In genomic region chr9:977361-978116, GRCh38 we compare ENCODE assay signal across 20 cellular contexts. TPM values are rescaled to one million over a fixed set of nuclear protein-coding genes. Genes with fewer than 3 reads are reported as not detected.
DNase-seq lines count a peak whose midpoint lies in the region; ATAC-seq and TF ChIP-seq lines count a peak whose summit lies in the region.
"Had no signal": no experiment of that assay in that cellular context is flagged by ENCODE, and none has a peak within 500 bp of the region (broad histone marks: within the 10 kb centered on the region; RNA-seq: fewer than 3 reads in every experiment).

No MANE protein-coding gene starts in this region.

- intact Hi-C loops in dendritic cell treated with granulocyte-macrophage colony-stimulating factor and Interleukin-4, amounts not matched to agents 40 ng/mL and 50 ng/mL, for 4 days (cut with micrococcal nuclease), result no loop called here
- intact Hi-C loops in testis (cut with DNase I; ENCODE audit: low total_unique reads), result no loop called here
- intact Hi-C loops in naive thymus-derived CD4-positive, alpha-beta T cell (cut with micrococcal nuclease), result no loop called here

- no peaks in the 10 kb centered on the region for H3K9me3 ChIP-seq in testis
- H3K9me3 ChIP-seq in naive thymus-derived CD4-positive, alpha-beta T cell (ENCODE audit: control insufficient read depth in 2 of 3, low read length in 3 of 3), result no peaks in the 10 kb centered on the region
- H3K9me3 ChIP-seq: adrenal gland, left ventricle myocardium inferior had no signal

- peaks cover 6% of the 10 kb centered on the region for H3K4me1 Mint-ChIP-seq in activated naive CD4-positive, alpha-beta T cell treated with anti-CD3 and anti-CD28 coated beads, Interleukin-2, amount 10 ng/mL, durations not matched to agents 7 days and 5 days
- peaks cover 53% of the 10 kb centered on the region for H3K4me1 Mint-ChIP-seq in dendritic cell treated with granulocyte-macrophage colony-stimulating factor and Interleukin-4, amounts not matched to agents 40 ng/mL and 50 ng/mL, for 4 days (ENCODE audit: low read depth)
- peaks cover 13% of the 10 kb centered on the region for H3K4me1 Mint-ChIP-seq in mesothelial cell of epicardium
- H3K4me1 Mint-ChIP-seq in naive thymus-derived CD4-positive, alpha-beta T cell, result peaks cover 9 to 35% (median 27%) of the 10 kb centered on the region in 7 donors

- no peak for TF ChIP-seq CTCF in mesothelial cell of epicardium (IDR thresholded peaks at IDR 0.05; ENCODE audit: unreplicated experiment)
- TF ChIP-seq CTCF in testis (IDR thresholded peaks at IDR 0.05), result no peak

- peaks cover 11% of the 10 kb centered on the region for H3K4me1 ChIP-seq in testis
- H3K4me1 ChIP-seq in naive thymus-derived CD4-positive, alpha-beta T cell (ENCODE audit: control insufficient read depth in 2 of 2, insufficient read depth in 2 of 2, low read length in 2 of 2), result no peaks in the 10 kb centered on the region

- CTCF ChIA-PET in activated naive CD4-positive, alpha-beta T cell treated with anti-CD3 and anti-CD28 coated beads, Interleukin-2, amount 10 ng/mL, durations not matched to agents 7 days and 5 days (lab: Charles Lee), result interaction anchor here (0.8 to 1.9 kb wide), 4 partner anchors 31 to 74 kb away, joined by 4 to 6 read pairs (median 4); no protein-coding TSS in a partner anchor
- CTCF ChIA-PET in naive thymus-derived CD4-positive, alpha-beta T cell (lab: Charles Lee), result no interaction called here

- H3K27me3 Mint-ChIP-seq in activated naive CD4-positive, alpha-beta T cell treated with anti-CD3 and anti-CD28 coated beads, Interleukin-2, amount 10 ng/mL, durations not matched to agents 7 days and 5 days, result peaks cover 98% of the 10 kb centered on the region
- peaks cover 96% of the 10 kb centered on the region for H3K27me3 Mint-ChIP-seq in dendritic cell treated with granulocyte-macrophage colony-stimulating factor and Interleukin-4, amounts not matched to agents 40 ng/mL and 50 ng/mL, for 4 days
- H3K27me3 Mint-ChIP-seq in mesothelial cell of epicardium (ENCODE audit: low read depth), result peaks cover 95% of the 10 kb centered on the region
- peaks cover 79 to 89% (median 81%) of the 10 kb centered on the region in 5 donors for H3K27me3 Mint-ChIP-seq in naive thymus-derived CD4-positive, alpha-beta T cell

- no peaks in the 10 kb centered on the region for H3K27me3 ChIP-seq in testis
- peaks cover 7 to 32% of the 10 kb centered on the region in 2 donors for H3K27me3 ChIP-seq in naive thymus-derived CD4-positive, alpha-beta T cell (ENCODE audit: control insufficient read depth in 2 of 2, insufficient read depth in 2 of 2, low read length in 2 of 2)

- H3K4me3 ChIP-seq in testis, result peak overlapping the region; percentile 39 to 61
- H3K4me3 ChIP-seq in naive thymus-derived CD4-positive, alpha-beta T cell (ENCODE audit: low read length), result no peak overlapping the region
- H3K4me3 ChIP-seq: adrenal gland had no signal

- no peak for TF ChIP-seq POLR2A in testis (IDR thresholded peaks at IDR 0.05)

- no peaks in the 10 kb centered on the region for H3K36me3 ChIP-seq in testis (ENCODE audit: low read depth, missing control alignments)
- no peaks in the 10 kb centered on the region for H3K36me3 ChIP-seq in naive thymus-derived CD4-positive, alpha-beta T cell (ENCODE audit: control insufficient read depth in 2 of 3, insufficient read depth in 3 of 3, low read length in 3 of 3)
- H3K36me3 ChIP-seq: adrenal gland, left ventricle myocardium inferior had no signal

- H3K27ac ChIP-seq in testis, result no peak overlapping the region
- no peak overlapping the region for H3K27ac ChIP-seq in naive thymus-derived CD4-positive, alpha-beta T cell (ENCODE audit: low read depth, low read length)
- H3K27ac ChIP-seq: adrenal gland, C4-2B, left ventricle myocardium inferior had no signal

- POLR2A ChIA-PET in naive thymus-derived CD4-positive, alpha-beta T cell (lab: Charles Lee), result no interaction called here

- ATAC-seq in naive thymus-derived CD4-positive, alpha-beta T cell, result no peak
- ATAC-seq: activated T-helper 17 cell treated with anti-CD3 and anti-CD28 coated beads, Interleukin-2, amount 50 U/mL, for 72 hours had no signal

- no peak for DNase-seq in activated naive CD4-positive, alpha-beta T cell treated with anti-CD3 and anti-CD28 coated beads, Interleukin-2, amount 10 ng/mL, durations not matched to agents 7 days and 5 days
- DNase-seq in activated naive CD4-positive, alpha-beta T cell (lab: John Stamatoyannopoulos, UW), result no peak
- no peak for DNase-seq in mesothelial cell of epicardium (ENCODE audit: low spot score in 2 of 2, unreplicated experiment in 2 of 2)
- no peak for DNase-seq in testis
- DNase-seq in naive thymus-derived CD4-positive, alpha-beta T cell, result no peak
- no peak for DNase-seq in hepatic stellate cell (ENCODE audit: low spot score)
- DNase-seq in HuH-7 (ENCODE audit: low spot score), result no peak
- DNase-seq: activated CD4-positive, alpha-beta T cell treated with anti-CD3 and anti-CD28 coated beads for 1 hour; adrenal gland; central memory CD4-positive, alpha-beta T cell; effector CD8-positive, alpha-beta T cell; HCEC 1CT; left ventricle myocardium inferior; posterior cingulate gyrus; stimulated activated naive CD4-positive, alpha-beta T cell had no signal

- H3K36me3 Mint-ChIP-seq in activated naive CD4-positive, alpha-beta T cell treated with anti-CD3 and anti-CD28 coated beads, Interleukin-2, amount 10 ng/mL, durations not matched to agents 7 days and 5 days, result no peaks in the 10 kb centered on the region
- H3K36me3 Mint-ChIP-seq in dendritic cell treated with granulocyte-macrophage colony-stimulating factor and Interleukin-4, amounts not matched to agents 40 ng/mL and 50 ng/mL, for 4 days (ENCODE audit: low read depth), result no peaks in the 10 kb centered on the region
- H3K36me3 Mint-ChIP-seq in mesothelial cell of epicardium, result no peaks in the 10 kb centered on the region
- H3K36me3 Mint-ChIP-seq in naive thymus-derived CD4-positive, alpha-beta T cell, result peaks cover 0 to 2% (median 0%) of the 10 kb centered on the region in 5 donors

- peak overlapping the region; percentile 17 for H3K27ac Mint-ChIP-seq in activated naive CD4-positive, alpha-beta T cell treated with anti-CD3 and anti-CD28 coated beads, Interleukin-2, amount 10 ng/mL, durations not matched to agents 7 days and 5 days
- no peak overlapping the region for H3K27ac Mint-ChIP-seq in dendritic cell treated with granulocyte-macrophage colony-stimulating factor and Interleukin-4, amounts not matched to agents 40 ng/mL and 50 ng/mL, for 4 days
- peak overlapping the region; percentile 53 for H3K27ac Mint-ChIP-seq in mesothelial cell of epicardium
- H3K27ac Mint-ChIP-seq in naive thymus-derived CD4-positive, alpha-beta T cell, result peak overlapping the region in 2 of 9 donors; percentile 29 to 37
- H3K27ac Mint-ChIP-seq: activated T-helper 17 cell treated with anti-CD3 and anti-CD28 coated beads, Interleukin-2, amount 50 U/mL, for 72 hours; T-helper 1 cell treated with Interleukin-12 subunit alpha and Interleukin-12 subunit beta and Interleukin-4 antibody, amounts not matched to agents 30 μg/mL and 1 μg/mL, for 36 hours had no signal

- H3K9me3 Mint-ChIP-seq in activated naive CD4-positive, alpha-beta T cell treated with anti-CD3 and anti-CD28 coated beads, Interleukin-2, amount 10 ng/mL, durations not matched to agents 7 days and 5 days, result no peaks in the 10 kb centered on the region
- no peaks in the 10 kb centered on the region for H3K9me3 Mint-ChIP-seq in dendritic cell treated with granulocyte-macrophage colony-stimulating factor and Interleukin-4, amounts not matched to agents 40 ng/mL and 50 ng/mL, for 4 days
- H3K9me3 Mint-ChIP-seq in mesothelial cell of epicardium, result no peaks in the 10 kb centered on the region
- H3K9me3 Mint-ChIP-seq in naive thymus-derived CD4-positive, alpha-beta T cell, result peaks cover 0 to 6% (median 0%) of the 10 kb centered on the region in 11 donors
- H3K9me3 Mint-ChIP-seq: activated T-helper 17 cell treated with anti-CD3 and anti-CD28 coated beads, Interleukin-2, amount 50 U/mL, for 72 hours; T-helper 1 cell treated with Interleukin-12 subunit alpha and Interleukin-12 subunit beta and Interleukin-4 antibody, amounts not matched to agents 30 μg/mL and 1 μg/mL, for 36 hours had no signal

- WGBS in testis, 2 donors, result 12 to 17% methylated on average over 5 to 50 of the region's 51 CpGs

- no peak overlapping the region for H3K4me3 Mint-ChIP-seq in activated naive CD4-positive, alpha-beta T cell treated with anti-CD3 and anti-CD28 coated beads, Interleukin-2, amount 10 ng/mL, durations not matched to agents 7 days and 5 days
- H3K4me3 Mint-ChIP-seq in dendritic cell treated with granulocyte-macrophage colony-stimulating factor and Interleukin-4, amounts not matched to agents 40 ng/mL and 50 ng/mL, for 4 days, result peak overlapping the region; percentile 21
- peak overlapping the region; percentile 68 for H3K4me3 Mint-ChIP-seq in mesothelial cell of epicardium
- H3K4me3 Mint-ChIP-seq in naive thymus-derived CD4-positive, alpha-beta T cell, result peak overlapping the region in 1 of 10 donors; percentile 40
- H3K4me3 Mint-ChIP-seq: activated T-helper 17 cell treated with anti-CD3 and anti-CD28 coated beads, Interleukin-2, amount 50 U/mL, for 72 hours; T-helper 1 cell treated with Interleukin-12 subunit alpha and Interleukin-12 subunit beta and Interleukin-4 antibody, amounts not matched to agents 30 μg/mL and 1 μg/mL, for 36 hours had no signal

RNA-seq across cellular contexts. Expression of gene DMRT3, which starts 1.1 kb away (rescaled TPM):
- total RNA-seq in mesothelial cell of epicardium, result 2.1 to 3.3 TPM (median 2.5 TPM) in 3 replicates
- 10 to 100 TPM in 1 of 2 donors, 1 to 10 TPM in 1; 6.3 to 11.8 TPM for total RNA-seq in testis
- polyA plus RNA-seq in testis (ENCODE audit: insufficient read depth, low read depth, low replicate concordance), result 6.7 TPM
- not detected for total RNA-seq in naive thymus-derived CD4-positive, alpha-beta T cell
- polyA plus RNA-seq in naive thymus-derived CD4-positive, alpha-beta T cell, result not detected
- total RNA-seq: activated T-helper 17 cell treated with anti-CD3 and anti-CD28 coated beads, Interleukin-2, amount 50 U/mL, for 72 hours; adrenal gland; left ventricle myocardium inferior; ureter had no signal
